In the genomic region with DNA sequence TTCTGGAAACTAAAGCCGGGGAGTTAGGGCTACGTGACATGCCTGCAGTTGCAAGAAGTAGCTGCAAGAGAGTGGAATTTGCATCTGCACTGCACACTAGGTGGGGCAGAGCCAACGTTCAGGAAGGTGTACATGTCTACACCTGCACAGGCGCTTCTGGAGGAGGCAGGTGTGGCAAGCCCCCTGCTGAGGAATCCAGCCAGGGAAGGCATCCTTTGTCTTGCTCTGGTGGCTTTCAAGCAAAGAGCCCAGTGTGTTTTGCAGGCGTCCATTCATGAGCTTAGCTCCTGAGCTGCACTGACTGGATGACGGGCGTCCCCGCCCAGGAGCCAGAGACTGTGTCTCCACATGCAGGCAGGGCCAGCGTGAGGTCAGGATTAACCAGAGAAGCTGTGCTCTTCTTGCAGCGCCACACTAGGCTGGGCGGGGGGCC, we compare ENCODE assay signal across 11 cellular contexts.
DNase-seq lines count a peak whose midpoint lies in the region; ATAC-seq, FAIRE-seq and TF ChIP-seq lines count a peak whose summit lies in the region.
"Had no signal": no experiment of that assay in that cellular context is flagged by ENCODE, and none has a peak within 500 bp of the region (broad histone marks: within the 10 kb centered on the region; RNA-seq: fewer than 3 reads in every experiment).

No MANE protein-coding gene starts in this region.

- TF ChIP-seq CTCF in esophagus squamous epithelium (IDR thresholded peaks at IDR 0.05): peak in 2 of 6 experiments; percentile 11 to 15
- TF ChIP-seq CTCF in suprapubic skin (IDR thresholded peaks at IDR 0.05): no peak
- no peak for TF ChIP-seq CTCF in tibial nerve (IDR thresholded peaks at IDR 0.05)

- no peak overlapping the region for H3K27ac Mint-ChIP-seq in activated naive CD8-positive, alpha-beta T cell treated with anti-CD3 and anti-CD28 coated beads, Interleukin-2, amount 50 U/mL, for 24 hours

- H3K4me3 ChIP-seq in esophagus squamous epithelium (no peak overlapping the region), suprapubic skin (no peak overlapping the region), tibial nerve (no peak overlapping the region)

- DNase-seq in HTR-8/SVneo (ENCODE audit: insufficient read length, low spot score) (no peak), NCI-H526 (lab: John Stamatoyannopoulos, UW) (peak; percentile 71 to 86), esophagus squamous epithelium (lab: John Stamatoyannopoulos, UW) (no peak), suprapubic skin (ENCODE audit: low spot score in 2 of 2) (no peak), tibial nerve (ENCODE audit: low spot score in 2 of 2) (no peak), mucosa of gallbladder (ENCODE audit: low spot score) (no peak)
- no peak for DNase-seq in stimulated activated CD4-positive, alpha-beta T cell treated with anti-CD3 and anti-CD28 coated beads, Interleukin-2, amount 100 ng/mL, for 24 hours
- no peak for DNase-seq in activated naive CD8-positive, alpha-beta T cell treated with anti-CD3 and anti-CD28 coated beads, Interleukin-2, amount 50 U/mL, for 24 hours
- DNase-seq: MM.1S, SK-N-SH had no signal

- H3K4me3 Mint-ChIP-seq in activated naive CD8-positive, alpha-beta T cell treated with anti-CD3 and anti-CD28 coated beads, Interleukin-2, amount 50 U/mL, for 24 hours: no peak overlapping the region

- H3K36me3 Mint-ChIP-seq in activated naive CD8-positive, alpha-beta T cell treated with anti-CD3 and anti-CD28 coated beads, Interleukin-2, amount 50 U/mL, for 24 hours (ENCODE audit: low read depth): peaks cover 2% of the 10 kb centered on the region

- ATAC-seq in activated naive CD8-positive, alpha-beta T cell treated with anti-CD3 and anti-CD28 coated beads, Interleukin-2, amount 50 U/mL, for 24 hours: no peak

- H3K27me3 ChIP-seq in esophagus squamous epithelium: no peaks in the 10 kb centered on the region
- no peaks in the 10 kb centered on the region for H3K27me3 ChIP-seq in suprapubic skin
- no peaks in the 10 kb centered on the region for H3K27me3 ChIP-seq in tibial nerve

- WGBS in esophagus squamous epithelium, 2 donors: 49 to 63% methylated on average over 3 to 6 of the region's 11 CpGs
- WGBS in suprapubic skin: 41% methylated on average over 2 of the region's 11 CpGs
- WGBS in tibial nerve, 2 donors: 85 to 86% methylated on average over 11 of the region's 11 CpGs

- peak overlapping the region; percentile 83 to 93 (median 85) for H3K27ac ChIP-seq in esophagus squamous epithelium
- H3K27ac ChIP-seq in suprapubic skin: peak overlapping the region; percentile 78
- H3K27ac ChIP-seq in tibial nerve: no peak overlapping the region

- intact Hi-C loops in esophagus squamous epithelium (cut with DNase I): loop anchor here (5.0 to 10.0 kb wide), 2 partner anchors 111 to 132 kb away; no protein-coding TSS in a partner anchor

- H3K36me3 ChIP-seq in esophagus squamous epithelium (no peaks in the 10 kb centered on the region), suprapubic skin (no peaks in the 10 kb centered on the region), tibial nerve (no peaks in the 10 kb centered on the region)

- peaks cover 36% of the 10 kb centered on the region for H3K4me1 Mint-ChIP-seq in activated naive CD8-positive, alpha-beta T cell treated with anti-CD3 and anti-CD28 coated beads, Interleukin-2, amount 50 U/mL, for 24 hours

- TF ChIP-seq POLR2A in esophagus squamous epithelium (IDR thresholded peaks at IDR 0.05): no peak
- no peak for TF ChIP-seq POLR2A in suprapubic skin (IDR thresholded peaks at IDR 0.05)
- no peak for TF ChIP-seq POLR2A in tibial nerve (IDR thresholded peaks at IDR 0.05)

- no peaks in the 10 kb centered on the region for H3K27me3 Mint-ChIP-seq in activated naive CD8-positive, alpha-beta T cell treated with anti-CD3 and anti-CD28 coated beads, Interleukin-2, amount 50 U/mL, for 24 hours

- TF ChIP-seq EP300 in suprapubic skin (IDR thresholded peaks at IDR 0.05) (no peak), tibial nerve (IDR thresholded peaks at IDR 0.05) (no peak)

- H3K4me1 ChIP-seq in esophagus squamous epithelium (peaks cover 42 to 86% (median 63%) of the 10 kb centered on the region in 3 donors), suprapubic skin (peaks cover 82% of the 10 kb centered on the region), tibial nerve (peaks cover 0 to 35% (median 19%) of the 10 kb centered on the region in 4 donors)

- FAIRE-seq in HTR-8/SVneo (lab: Jason Lieb, UNC): peak; percentile 72
- FAIRE-seq: colon had no signal

- H3K9me3 Mint-ChIP-seq in activated naive CD8-positive, alpha-beta T cell treated with anti-CD3 and anti-CD28 coated beads, Interleukin-2, amount 50 U/mL, for 24 hours: no peaks in the 10 kb centered on the region

- no peaks in the 10 kb centered on the region for H3K9me3 ChIP-seq in esophagus squamous epithelium
- no peaks in the 10 kb centered on the region for H3K9me3 ChIP-seq in suprapubic skin
- no peaks in the 10 kb centered on the region for H3K9me3 ChIP-seq in tibial nerve
- H3K9me3 ChIP-seq: SK-N-SH had no signal

Comparison
In these comparisons a context has a peak if more than half of its experiments do, and no peak if none do; other contexts are left out.
1. DNase-seq: peak in NCI-H526 (2 of 2); none in HTR-8/SVneo (single experiment), esophagus squamous epithelium (single experiment), suprapubic skin (0 of 2), tibial nerve (0 of 2), stimulated activated CD4-positive, alpha-beta T cell treated with anti-CD3 and anti-CD28 coated beads, Interleukin-2, amount 100 ng/mL, for 24 hours (0 of 2), activated naive CD8-positive, alpha-beta T cell treated with anti-CD3 and anti-CD28 coated beads, Interleukin-2, amount 50 U/mL, for 24 hours (single experiment) and mucosa of gallbladder (single experiment).
2. H3K27ac ChIP-seq: peak in esophagus squamous epithelium (4 of 4) and suprapubic skin (single experiment); none in tibial nerve (0 of 4).